In the genomic region with DNA sequence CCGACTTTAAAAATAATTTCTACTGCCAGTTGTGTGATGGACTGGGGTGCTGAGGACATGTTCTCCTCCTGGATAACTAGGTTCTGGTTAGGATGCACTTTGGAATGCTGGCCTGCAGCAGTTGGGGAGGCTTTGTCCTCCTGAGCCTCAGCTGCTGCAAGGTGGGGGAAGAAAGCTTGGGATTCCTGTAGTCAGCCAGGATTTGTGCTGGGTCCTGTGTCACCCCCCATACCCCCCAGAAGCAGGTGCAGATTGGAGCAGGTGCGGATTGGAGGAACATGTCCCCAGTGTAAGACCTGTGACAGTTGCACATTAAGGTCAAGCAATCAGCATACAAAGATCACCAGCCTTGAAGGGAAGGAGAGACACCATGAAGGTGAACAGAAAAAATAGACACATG, we compare ENCODE assay signal across 18 cellular contexts.
DNase-seq lines count a peak whose midpoint lies in the region; ATAC-seq and TF ChIP-seq lines count a peak whose summit lies in the region.
"Had no signal": no experiment of that assay in that cellular context is flagged by ENCODE, and none has a peak within 500 bp of the region (broad histone marks: within the 10 kb centered on the region; RNA-seq: fewer than 3 reads in every experiment).

No MANE protein-coding gene starts in this region.

- H3K27me3 Mint-ChIP-seq in activated naive CD4-positive, alpha-beta T cell treated with anti-CD3 and anti-CD28 coated beads, Interleukin-2, amount 10 ng/mL, durations not matched to agents 7 days and 5 days: no peaks in the 10 kb centered on the region

- H3K27me3 ChIP-seq in effector memory CD4-positive, alpha-beta T cell (replicated peaks; ENCODE audit: control insufficient read depth, insufficient read depth, low read length, poor library complexity, severe bottlenecking): no peaks in the 10 kb centered on the region
- H3K27me3 ChIP-seq: gastroesophageal sphincter, suprapubic skin had no signal

- POLR2A ChIA-PET in RWPE1 (lab: Yijun Ruan, JAX; ENCODE audit: low non-redundant PET): no interaction called here

- no peak for TF ChIP-seq CTCF in RWPE1 (conservative IDR thresholded peaks at IDR 0.05; ENCODE audit: low read depth)

- peaks cover 58% of the 10 kb centered on the region for H3K4me1 ChIP-seq in effector memory CD4-positive, alpha-beta T cell (ENCODE audit: control insufficient read depth, insufficient read depth, low read length, poor library complexity, severe bottlenecking)

- ATAC-seq in stimulated activated effector memory CD8-positive, alpha-beta T cell treated with anti-CD3 and anti-CD28 coated beads, Interleukin-12 subunit alpha, Interleukin-12 subunit beta, amount 100 ng/mL, for 72 hours: no peak
- ATAC-seq in GM19467 (IDR thresholded peaks at IDR 0.05; ENCODE audit: unreplicated experiment): no peak
- no peak for ATAC-seq in GM18498 (IDR thresholded peaks at IDR 0.05; ENCODE audit: unreplicated experiment)
- ATAC-seq: activated CD4-positive, CD25-positive, alpha-beta regulatory T cell treated with anti-CD3 and anti-CD28 coated beads, Interleukin-2, amount 50 U/mL, for 24 hours; esophagus mucosa; gastroesophageal sphincter; Panc1 had no signal

- H3K4me3 Mint-ChIP-seq in activated naive CD4-positive, alpha-beta T cell treated with anti-CD3 and anti-CD28 coated beads, Interleukin-2, amount 10 ng/mL, durations not matched to agents 7 days and 5 days: no peak overlapping the region
- no peak overlapping the region for H3K4me3 Mint-ChIP-seq in stimulated activated effector memory CD8-positive, alpha-beta T cell treated with anti-CD3 and anti-CD28 coated beads, Interleukin-12 subunit alpha, Interleukin-12 subunit beta, amount 100 ng/mL, for 72 hours

- H3K36me3 ChIP-seq in effector memory CD4-positive, alpha-beta T cell (ENCODE audit: control insufficient read depth, insufficient read depth, low read length): peaks cover 51% of the 10 kb centered on the region

- H3K4me3 ChIP-seq in effector memory CD4-positive, alpha-beta T cell (ENCODE audit: insufficient read depth, low read depth, low read length, poor library complexity, severe bottlenecking): no peak overlapping the region
- H3K4me3 ChIP-seq: gastroesophageal sphincter, suprapubic skin had no signal

- peaks cover 84% of the 10 kb centered on the region for H3K4me1 Mint-ChIP-seq in activated naive CD4-positive, alpha-beta T cell treated with anti-CD3 and anti-CD28 coated beads, Interleukin-2, amount 10 ng/mL, durations not matched to agents 7 days and 5 days
- H3K4me1 Mint-ChIP-seq in stimulated activated effector memory CD8-positive, alpha-beta T cell treated with anti-CD3 and anti-CD28 coated beads, Interleukin-12 subunit alpha, Interleukin-12 subunit beta, amount 100 ng/mL, for 72 hours: peaks cover 76% of the 10 kb centered on the region

- no peaks in the 10 kb centered on the region for H3K9me3 ChIP-seq in effector memory CD4-positive, alpha-beta T cell (ENCODE audit: control insufficient read depth, low read length)
- H3K9me3 ChIP-seq: gastroesophageal sphincter, suprapubic skin had no signal

- H3K9me3 Mint-ChIP-seq in activated naive CD4-positive, alpha-beta T cell treated with anti-CD3 and anti-CD28 coated beads, Interleukin-2, amount 10 ng/mL, durations not matched to agents 7 days and 5 days: peaks cover 9% of the 10 kb centered on the region
- peaks cover 9% of the 10 kb centered on the region for H3K9me3 Mint-ChIP-seq in stimulated activated effector memory CD8-positive, alpha-beta T cell treated with anti-CD3 and anti-CD28 coated beads, Interleukin-12 subunit alpha, Interleukin-12 subunit beta, amount 100 ng/mL, for 72 hours

- peaks cover 80% of the 10 kb centered on the region for H3K36me3 Mint-ChIP-seq in activated naive CD4-positive, alpha-beta T cell treated with anti-CD3 and anti-CD28 coated beads, Interleukin-2, amount 10 ng/mL, durations not matched to agents 7 days and 5 days
- H3K36me3 Mint-ChIP-seq in stimulated activated effector memory CD8-positive, alpha-beta T cell treated with anti-CD3 and anti-CD28 coated beads, Interleukin-12 subunit alpha, Interleukin-12 subunit beta, amount 100 ng/mL, for 72 hours: peaks cover 100% of the 10 kb centered on the region

- CTCF ChIA-PET in activated naive CD4-positive, alpha-beta T cell treated with anti-CD3 and anti-CD28 coated beads, Interleukin-2, amount 10 ng/mL, durations not matched to agents 7 days and 5 days (lab: Charles Lee): interaction anchor here (1.8 to 3.6 kb wide), 2 partner anchors 10 to 50 kb away, joined by 4 to 15 read pairs; no protein-coding TSS in a partner anchor
- CTCF ChIA-PET in RWPE1 (lab: Yijun Ruan, JAX): interaction anchor here (1.2 kb wide), 1 partner anchor 9 kb away, joined by 5 read pairs; no protein-coding TSS in a partner anchor

- peak overlapping the region; percentile 24 for H3K27ac ChIP-seq in RWPE1
- peak overlapping the region; percentile 56 for H3K27ac ChIP-seq in effector memory CD4-positive, alpha-beta T cell (ENCODE audit: insufficient read depth, low read length, poor library complexity, severe bottlenecking)
- H3K27ac ChIP-seq: gastroesophageal sphincter, suprapubic skin had no signal

- peak; percentile 19 for DNase-seq in activated naive CD4-positive, alpha-beta T cell treated with anti-CD3 and anti-CD28 coated beads, Interleukin-2, amount 10 ng/mL, durations not matched to agents 7 days and 5 days
- DNase-seq in activated naive CD4-positive, alpha-beta T cell treated with anti-CD3 and anti-CD28 coated beads, Interleukin-2, amount 50 U/mL, for 16 hours: no peak
- no peak for DNase-seq in RWPE1 (ENCODE audit: low spot score)
- no peak for DNase-seq in effector memory CD4-positive, alpha-beta T cell
- DNase-seq in stimulated activated effector memory CD8-positive, alpha-beta T cell treated with anti-CD3 and anti-CD28 coated beads, Interleukin-12 subunit alpha, Interleukin-12 subunit beta, amount 100 ng/mL, for 72 hours (ENCODE audit: low spot score in 2 of 2): no peak
- DNase-seq in NCI-H2029 treated with DMSO at 0.1 percent for 48 hours (lab: John Stamatoyannopoulos, UW): no peak
- DNase-seq: activated T-cell treated with anti-CD3 and anti-CD28 coated beads for 4 hours; midbrain; NCI-H1694 treated with DMSO at 0.1 percent for 48 hours; NCI-H226; stimulated activated CD4-positive, alpha-beta T cell treated with anti-CD3 and anti-CD28 coated beads, Interleukin-4, amount 100 ng/mL, for 4 hours had no signal

- peak overlapping the region; percentile 98 for H3K27ac Mint-ChIP-seq in activated naive CD4-positive, alpha-beta T cell treated with anti-CD3 and anti-CD28 coated beads, Interleukin-2, amount 10 ng/mL, durations not matched to agents 7 days and 5 days
- H3K27ac Mint-ChIP-seq in stimulated activated effector memory CD8-positive, alpha-beta T cell treated with anti-CD3 and anti-CD28 coated beads, Interleukin-12 subunit alpha, Interleukin-12 subunit beta, amount 100 ng/mL, for 72 hours: peak overlapping the region; percentile 95
